23 cellular contexts compared by ENCODE assay signal in genomic region chr3:106617276-106617675, GRCh38.
DNase-seq lines count a peak whose midpoint lies in the region; ATAC-seq and TF ChIP-seq lines count a peak whose summit lies in the region.
"Had no signal": no experiment of that assay in that cellular context is flagged by ENCODE, and none has a peak within 500 bp of the region (broad histone marks: within the 10 kb centered on the region; RNA-seq: fewer than 3 reads in every experiment).

No MANE protein-coding gene starts in this region.

- no peaks in the 10 kb centered on the region for H3K4me1 ChIP-seq in PC-9 (replicated peaks; ENCODE audit: insufficient read depth)
- H3K4me1 ChIP-seq in fibroblast of lung (ENCODE audit: control insufficient read depth, extremely low read depth, insufficient read depth, low read length), result peaks cover 4% of the 10 kb centered on the region
- H3K4me1 ChIP-seq in transverse colon, result no peaks in the 10 kb centered on the region

- H3K9me3 ChIP-seq in PC-9 (ENCODE audit: insufficient read depth, low read depth), result peaks cover 13% of the 10 kb centered on the region; the same call in 1 of the 2 replicates
- H3K9me3 ChIP-seq in fibroblast of lung (ENCODE audit: control insufficient read depth, insufficient read depth, low read depth, low read length), result no peaks in the 10 kb centered on the region
- H3K9me3 ChIP-seq in transverse colon, result no peaks in the 10 kb centered on the region

- H3K9me3 Mint-ChIP-seq in osteocyte (ENCODE audit: unreplicated experiment), result peaks cover 7% of the 10 kb centered on the region

- H4K20me1 ChIP-seq in PC-9 (ENCODE audit: insufficient read depth) (no peaks in the 10 kb centered on the region), fibroblast of lung (ENCODE audit: control insufficient read depth, extremely low read depth, insufficient read depth, low read length) (no peaks in the 10 kb centered on the region)

- WGBS in transverse colon (ENCODE audit: low coverage in 1 of 2), 2 donors, result 66 to 77% methylated on average over 2 of the region's 2 CpGs

- no peak for TF ChIP-seq EP300 in transverse colon (IDR thresholded peaks at IDR 0.05; ENCODE audit: low read depth)

- peak overlapping the region; percentile 66 for H3K27ac Mint-ChIP-seq in osteocyte (ENCODE audit: unreplicated experiment)
- H3K27ac Mint-ChIP-seq: CD8-positive, alpha-beta memory T cell had no signal

- H3K4me2 ChIP-seq in PC-9 (no peak overlapping the region), fibroblast of lung (ENCODE audit: extremely low read depth, insufficient read depth, low read length) (no peak overlapping the region)

- no peaks in the 10 kb centered on the region for H3K79me2 ChIP-seq in PC-9 (ENCODE audit: low read depth)
- no peaks in the 10 kb centered on the region for H3K79me2 ChIP-seq in fibroblast of lung (ENCODE audit: control insufficient read depth, insufficient read depth, low read length)

- no peaks in the 10 kb centered on the region for H3K9me2 ChIP-seq in PC-9 (ENCODE audit: insufficient read depth)

- H3K9ac ChIP-seq in fibroblast of lung (ENCODE audit: insufficient read depth, low read length), result no peak overlapping the region

- H3F3A ChIP-seq in PC-9 (ENCODE audit: insufficient read depth, low read depth), result no peaks in the 10 kb centered on the region

- DNase-seq in AG20443 (ENCODE audit: low spot score) (peak; percentile 23), PC-9 (no peak), fibroblast of lung (ENCODE audit: low read depth in 2 of 2) (peak in 1 of 2 donors; percentile 32), osteocyte (ENCODE audit: extremely low spot score, unreplicated experiment) (no peak), transverse colon (no peak)
- no peak for DNase-seq in NK-92 treated with Interleukin-12 subunit alpha and Interleukin-12 subunit beta, amount 100 ng/mL, for 24 hours (lab: John Stamatoyannopoulos, UW)
- DNase-seq: C1 segment of cervical spinal cord; CD8-positive, alpha-beta memory T cell; DMS53; H7; Kasumi-1; MG63; NCI-H1092; NCI-H146; NCI-H2029 treated with DMSO at 0.1 percent for 48 hours; NCI-H2171 treated with DMSO at 0.1 percent for 48 hours; NCI-H446; NCI-H69; OCI-M1; RPMI8226; SHP77 treated with DMSO at 0.1 percent for 48 hours had no signal

- no TSS peak for BruUV-seq in PC-9 (replicated peaks; lab: Mats Ljungman, UMichigan)

- intact Hi-C loops in PC-9 (cut with micrococcal nuclease; ENCODE audit: unreplicated experiment) (no loop called here), transverse colon (cut with DNase I; ENCODE audit: low total_unique reads) (loop anchor here (5.0 kb wide), 1 partner anchor 925 kb away; no protein-coding TSS in a partner anchor)

- H2AFZ ChIP-seq in PC-9 (peak overlapping the region; percentile 20; the same call in 1 of the 2 replicates), fibroblast of lung (ENCODE audit: low read length) (peak overlapping the region; percentile 15)

- H3K4me1 Mint-ChIP-seq in osteocyte (ENCODE audit: unreplicated experiment), result peaks cover 20% of the 10 kb centered on the region
- H3K4me1 Mint-ChIP-seq: CD8-positive, alpha-beta memory T cell had no signal

- no peaks in the 10 kb centered on the region for H3K27me3 Mint-ChIP-seq in osteocyte (ENCODE audit: unreplicated experiment)

- no peak overlapping the region for H3K27ac ChIP-seq in PC-9
- no peak overlapping the region for H3K27ac ChIP-seq in fibroblast of lung (ENCODE audit: insufficient read depth, low read length)
- H3K27ac ChIP-seq in transverse colon, result no peak overlapping the region

- H3K36me3 ChIP-seq in PC-9 (ENCODE audit: low read depth) (no peaks in the 10 kb centered on the region), fibroblast of lung (ENCODE audit: control insufficient read depth, insufficient read depth, low read length) (no peaks in the 10 kb centered on the region), transverse colon (no peaks in the 10 kb centered on the region)
- H3K36me3 ChIP-seq: MG63 had no signal

- in situ Hi-C loops in transverse colon (cut with MboI; ENCODE audit: low pct_ligation_motif_present in 1 of 4, low pct_unique_long_range_greater_than_20kb in 1 of 4, low sequenced_read_pairs in 3 of 4), result loop anchor here (25.0 kb wide), 1 partner anchor 930 kb away; no protein-coding TSS in a partner anchor

- H3K27me3 ChIP-seq in PC-9 (ENCODE audit: insufficient read depth, low read depth), result no peaks in the 10 kb centered on the region
- H3K27me3 ChIP-seq in fibroblast of lung (ENCODE audit: control insufficient read depth, insufficient read depth, low read length), result no peaks in the 10 kb centered on the region
- H3K27me3 ChIP-seq in transverse colon, result no peaks in the 10 kb centered on the region
- H3K27me3 ChIP-seq: MG63 had no signal

- POLR2A ChIA-PET in PC-9 (lab: Charles Lee; ENCODE audit: unreplicated experiment), result no interaction called here

- TF ChIP-seq POLR2A in transverse colon (IDR thresholded peaks at IDR 0.05), result no peak

- no peaks in the 10 kb centered on the region for H3K36me3 Mint-ChIP-seq in osteocyte (ENCODE audit: unreplicated experiment)

- no peak overlapping the region for H3K4me3 ChIP-seq in PC-9
- H3K4me3 ChIP-seq in fibroblast of lung (replicated peaks in 1 of 4; ENCODE audit: control extremely low read depth in 1 of 4, insufficient read depth in 1 of 4, low read depth in 3 of 4, low read length in 4 of 4), result no peak overlapping the region
- H3K4me3 ChIP-seq in transverse colon, result no peak overlapping the region
- H3K4me3 ChIP-seq: MG63 had no signal

- CTCF ChIA-PET in PC-9 (lab: Charles Lee), result no interaction called here

- no peak overlapping the region for H3K4me3 Mint-ChIP-seq in osteocyte (ENCODE audit: unreplicated experiment)
- H3K4me3 Mint-ChIP-seq: CD8-positive, alpha-beta memory T cell had no signal

- ATAC-seq in GM19351 (IDR thresholded peaks at IDR 0.05; ENCODE audit: unreplicated experiment) (no peak), HG03108 (IDR thresholded peaks at IDR 0.05; ENCODE audit: unreplicated experiment) (no peak)

- no peak for TF ChIP-seq CTCF in PC-9 (conservative IDR thresholded peaks at IDR 0.05)
- no peak for TF ChIP-seq CTCF in fibroblast of lung (conservative IDR thresholded peaks at IDR 0.05 in 1 of 2, IDR thresholded peaks at IDR 0.05 in 1 of 2; ENCODE audit: low read depth in 1 of 2, low read length in 2 of 2)
- TF ChIP-seq CTCF in osteocyte (IDR thresholded peaks at IDR 0.05), result no peak
- TF ChIP-seq CTCF in transverse colon (IDR thresholded peaks at IDR 0.05), result no peak
